Comparison of ENCODE assay signal across 9 cellular contexts in the genomic region with DNA sequence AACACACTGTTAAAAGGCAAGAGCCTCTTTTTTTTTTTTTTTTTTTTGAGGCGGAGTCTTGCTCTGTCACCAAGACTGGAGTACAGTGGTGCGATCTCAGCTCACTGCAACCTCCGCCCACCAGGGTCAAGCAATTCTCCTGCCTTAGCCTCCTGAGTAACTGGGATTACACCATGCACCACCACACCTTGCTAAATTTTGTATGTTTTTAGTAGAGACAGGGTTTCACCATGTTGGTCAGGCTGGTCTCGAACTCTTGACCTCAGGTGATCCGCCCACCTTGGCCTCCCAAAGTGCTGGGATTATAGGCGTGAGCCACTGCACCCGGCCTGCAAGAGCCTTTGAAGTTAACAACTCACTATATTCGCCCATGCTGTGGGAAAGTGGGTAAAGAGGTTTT. TPM values are rescaled to one million over a fixed set of nuclear protein-coding genes. Genes with fewer than 3 reads are reported as not detected.
"Had no signal": no experiment of that assay in that cellular context is flagged by ENCODE, and none has a peak within 500 bp of the region (broad histone marks: within the 10 kb centered on the region; RNA-seq: fewer than 3 reads in every experiment).

No MANE protein-coding gene starts in this region.

RNA-seq across cellular contexts. Expression of a gene that starts 9.6 kb away (rescaled TPM):
- total RNA-seq: naive thymus-derived CD8-positive, alpha-beta T cell; natural killer cell treated with Interleukin-12 subunit alpha and Interleukin-12 subunit beta and Interleukin-15 and Interleukin-18, amount 100 ng/mL, for 72 hours; neural crest cell; omental fat pad; posterior vena cava; right atrium auricular region; suprapubic skin; vagina had no signal
- polyA plus RNA-seq: naive thymus-derived CD8-positive, alpha-beta T cell; spleen had no signal
